In genomic region chr10:123945506-123945905, GRCh38 we compare ENCODE assay signal across 10 cellular contexts.
DNase-seq lines count a peak whose midpoint lies in the region; ATAC-seq lines count a peak whose summit lies in the region.
"Had no signal": no experiment of that assay in that cellular context is flagged by ENCODE, and none has a peak within 500 bp of the region (broad histone marks: within the 10 kb centered on the region; RNA-seq: fewer than 3 reads in every experiment).

No MANE protein-coding gene starts in this region.

- no peak overlapping the region for H3K27ac Mint-ChIP-seq in stimulated activated memory B cell treated with anti-CD40 and anti-IgM and Interleukin-4, amounts not matched to agents 10 μg/mL and 1 μg/mL and 100 μg/mL, for 72 hours

- peak; percentile 14 for DNase-seq in DMS53 (lab: John Stamatoyannopoulos, UW)
- DNase-seq in DMS53 treated with DMSO at 0.1 percent for 48 hours (lab: John Stamatoyannopoulos, UW; ENCODE audit: unreplicated experiment): no peak
- peak; percentile 21 for DNase-seq in MV-4-11 (lab: John Stamatoyannopoulos, UW)
- peak; percentile 58 for DNase-seq in dedifferentiated amniotic fluid mesenchymal stem cell (ENCODE audit: extremely low spot score)
- peak; percentile 8 for DNase-seq in pons (ENCODE audit: low spot score)
- no peak for DNase-seq in NCI-H146 (lab: John Stamatoyannopoulos, UW)
- DNase-seq: 8988T; stimulated activated CD4-positive, alpha-beta T cell treated with anti-CD3 and anti-CD28 coated beads, Interleukin-4, amount 100 ng/mL, for 4 hours had no signal

- H3K9me3 Mint-ChIP-seq in stimulated activated memory B cell treated with anti-CD40 and anti-IgM and Interleukin-4, amounts not matched to agents 10 μg/mL and 1 μg/mL and 100 μg/mL, for 72 hours: peaks cover 4% of the 10 kb centered on the region

- no peak overlapping the region for H3K4me3 Mint-ChIP-seq in stimulated activated memory B cell treated with anti-CD40 and anti-IgM and Interleukin-4, amounts not matched to agents 10 μg/mL and 1 μg/mL and 100 μg/mL, for 72 hours

- no peak for ATAC-seq in GM21717 (IDR thresholded peaks at IDR 0.05; ENCODE audit: unreplicated experiment)
- no peak for ATAC-seq in stimulated activated memory B cell treated with anti-CD40 and anti-IgM and Interleukin-4, amounts not matched to agents 10 μg/mL and 1 μg/mL and 100 μg/mL, for 72 hours

- H3K27me3 Mint-ChIP-seq in stimulated activated memory B cell treated with anti-CD40 and anti-IgM and Interleukin-4, amounts not matched to agents 10 μg/mL and 1 μg/mL and 100 μg/mL, for 72 hours: peaks cover 34% of the 10 kb centered on the region

- H3K4me1 Mint-ChIP-seq in stimulated activated memory B cell treated with anti-CD40 and anti-IgM and Interleukin-4, amounts not matched to agents 10 μg/mL and 1 μg/mL and 100 μg/mL, for 72 hours: peaks cover 16% of the 10 kb centered on the region

- no peaks in the 10 kb centered on the region for H3K36me3 Mint-ChIP-seq in stimulated activated memory B cell treated with anti-CD40 and anti-IgM and Interleukin-4, amounts not matched to agents 10 μg/mL and 1 μg/mL and 100 μg/mL, for 72 hours

Comparison
In these comparisons a context has a peak if more than half of its experiments do, and no peak if none do; other contexts are left out.
1. DNase-seq: peak in DMS53 (single experiment), MV-4-11 (single experiment), dedifferentiated amniotic fluid mesenchymal stem cell (single experiment) and pons (single experiment); none in DMS53 treated with DMSO at 0.1 percent for 48 hours (single experiment) and NCI-H146 (single experiment).